Comparison of ENCODE assay signal across 12 cellular contexts in genomic region chr2:68190991-68191731, GRCh38. TPM values are rescaled to one million over a fixed set of nuclear protein-coding genes. Genes with fewer than 3 reads are reported as not detected.
A peak's percentile ranks its signal among the peaks of the same experiment; 100 is the strongest.
DNase-seq lines count a peak whose midpoint lies in the region; ATAC-seq, FAIRE-seq and TF ChIP-seq lines count a peak whose summit lies in the region.
"Had no signal": no experiment of that assay in that cellular context is flagged by ENCODE, and none has a peak within 500 bp of the region (broad histone marks: within the 10 kb centered on the region; RNA-seq: fewer than 3 reads in every experiment).

No MANE protein-coding gene starts in this region.

- ATAC-seq in A549 (peak; percentile 87 to 88), HG03520 (IDR thresholded peaks at IDR 0.05; ENCODE audit: unreplicated experiment) (no peak), GM21717 (IDR thresholded peaks at IDR 0.05; ENCODE audit: unreplicated experiment) (no peak)
- ATAC-seq: heart right ventricle had no signal

- H3K4me3 ChIP-seq in A549 (no peak overlapping the region), fibroblast of pulmonary artery (replicated peaks; ENCODE audit: low read depth, low read length) (no peak overlapping the region), adrenal gland (no peak overlapping the region)
- H3K4me3 ChIP-seq: heart right ventricle had no signal

- intact Hi-C loops in adrenal gland (cut with DNase I), result no loop called here

- peaks cover 0 to 5% of the 10 kb centered on the region in 2 donors for H3K36me3 ChIP-seq in adrenal gland (replicated peaks in 1 of 2)

- H3K4me2 ChIP-seq in A549, result peak overlapping the region; percentile 56

- peak; percentile 31 to 72 for DNase-seq in A549 (ENCODE audit: low read depth in 1 of 2, low spot score in 1 of 2)
- no peak for DNase-seq in GM12891 (ENCODE audit: insufficient read length, low spot score)
- DNase-seq in SIG-M5 treated with dmso at 0.1 percent for 504 hours (lab: John Stamatoyannopoulos, UW; ENCODE audit: unreplicated experiment), result peak; percentile 49
- DNase-seq in fibroblast of pulmonary artery (ENCODE audit: low read depth), result peak; percentile 74
- no peak for DNase-seq in T1000 (lab: John Stamatoyannopoulos, UW)
- DNase-seq in adrenal gland, result no peak
- DNase-seq: heart right ventricle; stimulated activated naive CD4-positive, alpha-beta T cell treated with Interleukin-2 at 50 U/mL for 16 hours had no signal

- TF ChIP-seq CTCF in A549 (IDR thresholded peaks at IDR 0.05), result no peak
- TF ChIP-seq CTCF in fibroblast of pulmonary artery (IDR thresholded peaks at IDR 0.05; ENCODE audit: low read length, missing control alignments), result no peak
- TF ChIP-seq CTCF in adrenal gland (IDR thresholded peaks at IDR 0.05), result no peak

- no peak for FAIRE-seq in A549 (lab: Jason Lieb, UNC)
- FAIRE-seq in GM12891 (lab: Jason Lieb, UNC), result peak; percentile 73

- TF ChIP-seq POLR2A in A549 (IDR thresholded peaks at IDR 0.05; ENCODE audit: low read length) (no peak), GM12891 (IDR thresholded peaks at IDR 0.05; ENCODE audit: low read depth, low read length) (no peak), adrenal gland (IDR thresholded peaks at IDR 0.05) (no peak)

- WGBS in A549 (ENCODE audit: missing lambda C conversion rate), result 40% methylated on average over 3 of the region's 3 CpGs
- WGBS in adrenal gland, 4 donors, result 64 to 74% (median 72%) methylated on average over 3 of the region's 3 CpGs

- POLR2A ChIA-PET in A549 (lab: Yijun Ruan, JAX), result interaction anchor here (1.4 kb wide), 1 partner anchor 34 kb away, joined by 3 read pairs; no protein-coding TSS in a partner anchor

- TF ChIP-seq RAD21 in A549 (conservative IDR thresholded peaks at IDR 0.05 in 1 of 2, IDR thresholded peaks at IDR 0.05 in 1 of 2), result no peak

- H3K4me1 ChIP-seq in A549 (peaks cover 74% of the 10 kb centered on the region), adrenal gland (replicated peaks in 1 of 2) (peaks cover 35 to 70% of the 10 kb centered on the region in 2 donors)

- TF ChIP-seq EP300 in A549 (IDR thresholded peaks at IDR 0.05), result no peak

- H3K27ac ChIP-seq in A549 (peak overlapping the region; percentile 27 to 71; a peak in 5 of 6 replicates), adrenal gland (no peak overlapping the region)
- H3K27ac ChIP-seq: heart right ventricle, HL-60, parathyroid adenoma had no signal

- H3K27me3 ChIP-seq in adrenal gland, result no peaks in the 10 kb centered on the region
- H3K27me3 ChIP-seq: heart right ventricle had no signal

- H3K9me3 ChIP-seq in A549 (no peaks in the 10 kb centered on the region), adrenal gland (replicated peaks in 1 of 3) (no peaks in the 10 kb centered on the region)
- H3K9me3 ChIP-seq: heart right ventricle had no signal

- CTCF ChIA-PET in A549 (lab: Yijun Ruan, JAX), result interaction anchor here (0.7 to 2.1 kb wide), 2 partner anchors 34 to 69 kb away, joined by 3 to 6 read pairs; no protein-coding TSS in a partner anchor

TF ChIP-seq in A549, 52 proteins besides CTCF, POLR2A, EP300 and RAD21:
- TF ChIP-seq CBX2 (IDR thresholded peaks at IDR 0.05; ENCODE audit: borderline replicate concordance, low read depth), result no peak
- peak; percentile 70 for TF ChIP-seq FOSL2 (IDR thresholded peaks at IDR 0.05)
- TF ChIP-seq FOSL2 (CRISPR knock-in tag; IDR thresholded peaks at IDR 0.05), result peak; percentile 91
- TF ChIP-seq HOXB13 (CRISPR knock-in tag; IDR thresholded peaks at IDR 0.05; ENCODE audit: low read depth), result no peak
- TF ChIP-seq CEBPB (IDR thresholded peaks at IDR 0.05), result peak in 1 of 2 experiments; percentile 36; a peak in 1 of 4 replicates
- TF ChIP-seq JUNB (IDR thresholded peaks at IDR 0.05), result peak; percentile 76
- no peak for TF ChIP-seq EHMT2 (IDR thresholded peaks at IDR 0.05; ENCODE audit: low read depth)
- no peak for TF ChIP-seq RCOR1 (IDR thresholded peaks at IDR 0.05; ENCODE audit: low read depth, low read length)

TF ChIP-seq in GM12891, 5 proteins besides CTCF, POLR2A, EP300 and RAD21:
- no peak for TF ChIP-seq SPI1 (IDR thresholded peaks at IDR 0.05; ENCODE audit: low read depth, low read length)

RNA-seq across cellular contexts. Expression of gene PNO1, which starts 33.5 kb away (rescaled TPM):
- 50.1 and 63.2 TPM in 2 replicates for polyA plus RNA-seq in A549 (2011; rRNA removed)
- polyA plus RNA-seq in A549 (2012; cell fraction: cytosol; rRNA removed), result 31.7 and 32.7 TPM in 2 replicates
- 11.6 and 14.9 TPM in 2 replicates for polyA plus RNA-seq in A549 (2012; cell fraction: nucleus; rRNA removed)
- 49.0 to 59.8 TPM (median 57.7 TPM) in 3 replicates for polyA plus RNA-seq in A549 (2017; fragmentation: RNase III; extraction: RNeasy Plus Mini Kit Qiagen cat#74134 plus additional on column Dnase treatment)
- polyA minus RNA-seq in A549 (2011; rRNA and poly(A)+ RNA removed), result 9.3 and 9.8 TPM in 2 replicates
- polyA plus RNA-seq in GM12891 (2012; ENCODE audit: low read depth, missing spikeins), result 16.7 TPM
- total RNA-seq in adrenal gland, result 10 to 100 TPM in 6 of 8 donors, 1 to 10 TPM in 2; 6.3 to 23.2 (median 14.8) TPM
- 10 to 100 TPM in 1 of 3 donors, 1 to 10 TPM in 2; 6.0 to 25.5 (median 9.1) TPM for polyA plus RNA-seq in adrenal gland

Comparison
In these comparisons a context has a peak if more than half of its experiments do, and no peak if none do; other contexts are left out.
1. ATAC-seq: peak in A549 (2 of 2); none in HG03520 (single experiment) and GM21717 (single experiment).
2. DNase-seq: peak in A549 (2 of 2), SIG-M5 treated with dmso at 0.1 percent for 504 hours (single experiment) and fibroblast of pulmonary artery (single experiment); none in GM12891 (single experiment), T1000 (single experiment) and adrenal gland (0 of 7).
3. H3K27ac ChIP-seq: peak in A549 (2 of 2); none in adrenal gland (0 of 5).